8 cellular contexts compared by ENCODE assay signal in genomic region chr7:55722874-55723520, GRCh38.
DNase-seq lines count a peak whose midpoint lies in the region; ATAC-seq and TF ChIP-seq lines count a peak whose summit lies in the region.
"Not testable (repeated sequence)": the region's sequence is repeated elsewhere in the genome, so short reads cannot be mapped to it uniquely, and the experiment has no call there.

No MANE protein-coding gene starts in this region.

- H3K36me3 ChIP-seq in A673 (ENCODE audit: insufficient read depth, low read length, poor library complexity, severe bottlenecking): not testable (repeated sequence)

- POLR2A ChIA-PET in A673 (lab: Charles Lee; ENCODE audit: low non-redundant PET): not testable (repeated sequence)

- not testable (repeated sequence) for H3K36me3 Mint-ChIP-seq in T-helper 17 cell (ENCODE audit: low read depth); naive B cell

- intact Hi-C loops in A673 (cut with micrococcal nuclease; ENCODE audit: unreplicated experiment): not testable (repeated sequence)

- H3K27me3 ChIP-seq in A673 (replicated peaks; ENCODE audit: insufficient read depth, low read depth, low read length, poor library complexity): not testable (repeated sequence)

- H3K4me3 Mint-ChIP-seq in T-helper 17 cell: not testable (repeated sequence)
- H3K4me3 Mint-ChIP-seq in naive B cell: peak overlapping the region in 1 of 8 donors; percentile 68

- H3K4me1 Mint-ChIP-seq in T-helper 17 cell, naive B cell: not testable (repeated sequence)

- ATAC-seq in GM18858 (IDR thresholded peaks at IDR 0.05; ENCODE audit: unreplicated experiment) (peak; percentile 93), GM21423 (IDR thresholded peaks at IDR 0.05; ENCODE audit: unreplicated experiment) (peak; percentile 99), HG02852 (IDR thresholded peaks at IDR 0.05; ENCODE audit: unreplicated experiment) (peak; percentile 98), HG03439 (IDR thresholded peaks at IDR 0.05; ENCODE audit: unreplicated experiment) (peak; percentile 92), T-helper 17 cell (peak; percentile 77), naive B cell (ENCODE audit: low read depth in 2 of 2) (peak; percentile 78 to 83)

- TF ChIP-seq CTCF in A673 (conservative IDR thresholded peaks at IDR 0.05; ENCODE audit: low read depth, low read length): peak; percentile 39
- peak; percentile 27 for TF ChIP-seq CTCF in epithelial cell of proximal tubule (conservative IDR thresholded peaks at IDR 0.05; ENCODE audit: low read depth, low read length)

- BruUV-seq in A673 (replicated peaks; lab: Mats Ljungman, UMichigan): not testable (repeated sequence)

- not testable (repeated sequence) for H3K9me3 Mint-ChIP-seq in naive B cell

- not testable (repeated sequence) for H3K27ac ChIP-seq in A673 (ENCODE audit: low read depth, low read length, poor library complexity, severe bottlenecking)

- not testable (repeated sequence) for H3K4me3 ChIP-seq in A673 (ENCODE audit: low read depth, low read length, poor library complexity, severe bottlenecking); epithelial cell of proximal tubule (ENCODE audit: low read depth, low read length)

- DNase-seq in A673 (ENCODE audit: low spot score): peak; percentile 1
- not testable (repeated sequence) for DNase-seq in T-helper 17 cell; epithelial cell of proximal tubule (ENCODE audit: low read depth); naive B cell

- H3K9me3 ChIP-seq in A673 (ENCODE audit: low read depth, low read length, poor library complexity, severe bottlenecking); T-helper 17 cell (ENCODE audit: control insufficient read depth, low read length, poor library complexity, severe bottlenecking): not testable (repeated sequence)

- H3K4me1 ChIP-seq in A673 (ENCODE audit: insufficient read depth, low read length, poor library complexity, severe bottlenecking): peaks cover 10% of the 10 kb centered on the region

- CTCF ChIA-PET in A673 (lab: Charles Lee): not testable (repeated sequence)

- H3K27me3 Mint-ChIP-seq in T-helper 17 cell: peaks cover 12% of the 10 kb centered on the region
- H3K27me3 Mint-ChIP-seq in naive B cell: not testable (repeated sequence)

- H3K27ac Mint-ChIP-seq in T-helper 17 cell, naive B cell: not testable (repeated sequence)
